Comparison of ENCODE assay signal across 9 cellular contexts in the genomic region with DNA sequence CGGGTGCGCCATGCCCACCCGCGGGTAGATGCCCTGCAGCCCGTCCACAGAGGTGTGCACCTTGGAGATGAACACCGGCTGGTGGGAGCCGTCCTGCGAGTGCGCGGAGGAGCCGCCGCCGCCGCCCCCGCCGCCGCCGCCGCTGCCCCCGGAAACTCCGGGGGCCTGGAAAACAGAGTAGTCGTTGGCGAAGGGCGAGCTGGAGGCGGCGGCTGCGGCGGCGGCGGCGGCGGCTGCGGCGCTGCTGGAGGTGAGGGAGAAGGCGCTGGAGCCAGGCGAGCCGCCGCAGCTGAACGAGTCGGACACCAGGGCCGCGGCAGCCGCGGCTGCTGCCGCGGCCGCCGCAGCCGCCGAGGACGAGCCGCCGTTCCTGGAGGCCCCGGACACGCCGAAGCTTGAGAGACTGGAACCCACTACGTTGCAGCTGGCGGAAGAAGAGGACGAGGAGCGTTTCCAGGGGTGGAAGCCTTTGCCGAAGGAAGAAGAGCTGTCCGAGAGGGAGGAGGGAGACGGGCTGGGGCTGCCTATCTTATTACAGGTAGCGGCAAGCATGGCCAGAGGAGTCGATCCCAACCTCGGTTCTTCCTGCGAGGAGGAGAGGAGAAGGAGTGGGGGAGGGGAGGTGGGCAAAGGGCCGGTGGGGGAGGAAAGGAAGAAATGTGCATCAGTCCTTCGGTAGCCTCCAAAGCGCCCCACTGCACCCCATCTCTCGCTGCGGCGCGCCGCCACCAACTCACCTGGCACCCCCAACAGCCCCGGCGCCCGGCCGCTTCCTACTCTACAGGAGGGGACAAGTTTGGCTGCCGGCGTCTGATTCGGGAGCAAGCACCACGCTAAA. TPM values are rescaled to one million over a fixed set of nuclear protein-coding genes. Genes with fewer than 3 reads are reported as not detected.
DNase-seq lines count a peak whose midpoint lies in the region; ATAC-seq and TF ChIP-seq lines count a peak whose summit lies in the region.
"Had no signal": no experiment of that assay in that cellular context is flagged by ENCODE, and none has a peak within 500 bp of the region (broad histone marks: within the 10 kb centered on the region; RNA-seq: fewer than 3 reads in every experiment).

No MANE protein-coding gene starts in this region.

- peak; percentile 50 for DNase-seq in NCI-H82 (lab: John Stamatoyannopoulos, UW)
- no peak for DNase-seq in NCI-H82 treated with DMSO at 0.1 percent for 48 hours (lab: John Stamatoyannopoulos, UW; ENCODE audit: unreplicated experiment)
- no peak for DNase-seq in PC-9
- DNase-seq in progenitor cell of endocrine pancreas (ENCODE audit: low spot score, unreplicated experiment), result no peak
- no peak for DNase-seq in stimulated activated CD4-positive, alpha-beta T cell treated with anti-CD3 and anti-CD28 coated beads, Interleukin-2, amount 100 ng/mL, for 48 hours
- DNase-seq in mesenteric fat pad (ENCODE audit: low spot score), result no peak

- H3K9me2 ChIP-seq in PC-9 (ENCODE audit: insufficient read depth), result no peaks in the 10 kb centered on the region

- H3F3A ChIP-seq in PC-9 (ENCODE audit: insufficient read depth, low read depth), result no peaks in the 10 kb centered on the region

- no peak for TF ChIP-seq CTCF in PC-9 (conservative IDR thresholded peaks at IDR 0.05)
- TF ChIP-seq CTCF in progenitor cell of endocrine pancreas (IDR thresholded peaks at IDR 0.05; ENCODE audit: unreplicated experiment), result no peak

- peak overlapping the region; percentile 76 for H3K4me3 Mint-ChIP-seq in progenitor cell of endocrine pancreas (ENCODE audit: low read depth)

- H4K20me1 ChIP-seq in PC-9 (ENCODE audit: insufficient read depth), result no peaks in the 10 kb centered on the region

- WGBS in esophagus, 2 donors, result 2 to 3% methylated on average over 70 to 83 of the region's 83 CpGs

- no peak overlapping the region for H3K27ac ChIP-seq in PC-9
- H3K27ac ChIP-seq in esophagus (ENCODE audit: low read depth in 2 of 2, low read length in 1 of 2), result no peak overlapping the region

- intact Hi-C loops in PC-9 (cut with micrococcal nuclease; ENCODE audit: unreplicated experiment), result no loop called here

- no peaks in the 10 kb centered on the region for H3K9me3 Mint-ChIP-seq in progenitor cell of endocrine pancreas (ENCODE audit: low read depth)

- H3K36me3 ChIP-seq in PC-9 (ENCODE audit: low read depth), result no peaks in the 10 kb centered on the region
- no peaks in the 10 kb centered on the region for H3K36me3 ChIP-seq in esophagus (ENCODE audit: control insufficient read depth in 2 of 2, insufficient read depth in 2 of 2, low read length in 1 of 2)

- H3K27me3 ChIP-seq in PC-9 (ENCODE audit: insufficient read depth, low read depth), result no peaks in the 10 kb centered on the region; the same call in 1 of the 2 replicates
- peaks cover 0 to 48% of the 10 kb centered on the region in 2 donors for H3K27me3 ChIP-seq in esophagus (ENCODE audit: control insufficient read depth in 1 of 2, insufficient read depth in 2 of 2, low read length in 2 of 2)

- no peak overlapping the region for H3K27ac Mint-ChIP-seq in progenitor cell of endocrine pancreas

- H3K36me3 Mint-ChIP-seq in progenitor cell of endocrine pancreas (ENCODE audit: insufficient read depth), result no peaks in the 10 kb centered on the region

- peaks cover 85% of the 10 kb centered on the region for H3K27me3 Mint-ChIP-seq in progenitor cell of endocrine pancreas

- BruUV-seq in PC-9 (replicated peaks; lab: Mats Ljungman, UMichigan), result no TSS peak

- peak overlapping the region; percentile 18; the same call in 1 of the 2 replicates for H2AFZ ChIP-seq in PC-9

- CTCF ChIA-PET in PC-9 (lab: Charles Lee), result no interaction called here

- no peaks in the 10 kb centered on the region for H3K79me2 ChIP-seq in PC-9 (ENCODE audit: low read depth)

- no peaks in the 10 kb centered on the region for H3K4me1 ChIP-seq in PC-9 (replicated peaks; ENCODE audit: insufficient read depth)
- peaks cover 9 to 15% of the 10 kb centered on the region in 2 donors for H3K4me1 ChIP-seq in esophagus (ENCODE audit: control insufficient read depth in 2 of 2, insufficient read depth in 2 of 2, low read length in 1 of 2)

- H3K9me3 ChIP-seq in PC-9 (ENCODE audit: insufficient read depth, low read depth) (no peaks in the 10 kb centered on the region), esophagus (ENCODE audit: control insufficient read depth in 2 of 2, insufficient read depth in 1 of 2, low read depth in 1 of 2, low read length in 1 of 2) (peaks cover 7 to 13% of the 10 kb centered on the region in 2 donors)

- no peak overlapping the region; the same call in 1 of the 2 replicates for H3K4me2 ChIP-seq in PC-9

- no peak for ATAC-seq in GM18498 (IDR thresholded peaks at IDR 0.05; ENCODE audit: unreplicated experiment)

- POLR2A ChIA-PET in PC-9 (lab: Charles Lee; ENCODE audit: unreplicated experiment), result no interaction called here

- peaks cover 17% of the 10 kb centered on the region for H3K4me1 Mint-ChIP-seq in progenitor cell of endocrine pancreas (ENCODE audit: low read depth)

- H3K4me3 ChIP-seq in PC-9, result no peak overlapping the region
- peak overlapping the region; percentile 26 to 59 for H3K4me3 ChIP-seq in esophagus (ENCODE audit: low read depth in 1 of 2, low read length in 2 of 2)

RNA-seq across cellular contexts. Expression of a gene that starts 1.3 kb away (rescaled TPM):
- total RNA-seq in PC-9 (2021) (not detected in 2 replicates), progenitor cell of endocrine pancreas (1.1 and 2.1 TPM in 2 replicates), mesenteric fat pad (not detected)
- not detected for polyA plus RNA-seq in esophagus
- total RNA-seq: T-helper 2 cell treated with Interferon-gamma antibody and Interleukin-4, amounts not matched to agents 100 ng/mL and 5 ng/mL, for 36 hours had no signal
